In genomic region chr5:180136661-180137381, GRCh38 we compare ENCODE assay signal across 21 cellular contexts.
DNase-seq lines count a peak whose midpoint lies in the region; ATAC-seq, FAIRE-seq and TF ChIP-seq lines count a peak whose summit lies in the region.
"Had no signal": no experiment of that assay in that cellular context is flagged by ENCODE, and none has a peak within 500 bp of the region (broad histone marks: within the 10 kb centered on the region; RNA-seq: fewer than 3 reads in every experiment).

No MANE protein-coding gene starts in this region.

- no peak overlapping the region for H3K27ac Mint-ChIP-seq in mesothelial cell of epicardium
- H3K27ac Mint-ChIP-seq in activated naive CD8-positive, alpha-beta T cell treated with anti-CD3 and anti-CD28 coated beads for 36 hours = no peak overlapping the region
- H3K27ac Mint-ChIP-seq in activated CD4-positive, alpha-beta memory T cell treated with anti-CD3 and anti-CD28 coated beads for 36 hours = no peak overlapping the region
- H3K27ac Mint-ChIP-seq: activated CD4-positive, alpha-beta T cell treated with anti-CD3 and anti-CD28 coated beads, Interleukin-2, amount 10 ng/mL, durations not matched to agents 7 days and 5 days; activated naive CD4-positive, alpha-beta T cell treated with anti-CD3 and anti-CD28 coated beads, Interleukin-2, amount 50 U/mL, for 72 hours; memory B cell had no signal

- RAD21 ChIA-PET in GM12878 (lab: Charles Lee; ENCODE audit: unreplicated experiment) = no interaction called here

- no peak overlapping the region for H3K4me3 Mint-ChIP-seq in mesothelial cell of epicardium
- H3K4me3 Mint-ChIP-seq in activated naive CD8-positive, alpha-beta T cell treated with anti-CD3 and anti-CD28 coated beads for 36 hours = no peak overlapping the region
- no peak overlapping the region for H3K4me3 Mint-ChIP-seq in activated CD4-positive, alpha-beta memory T cell treated with anti-CD3 and anti-CD28 coated beads for 36 hours
- H3K4me3 Mint-ChIP-seq: activated CD4-positive, alpha-beta T cell treated with anti-CD3 and anti-CD28 coated beads, Interleukin-2, amount 10 ng/mL, durations not matched to agents 7 days and 5 days; CD14-positive monocyte; memory B cell; naive B cell had no signal

- H3K36me3 Mint-ChIP-seq in mesothelial cell of epicardium = no peaks in the 10 kb centered on the region
- no peaks in the 10 kb centered on the region for H3K36me3 Mint-ChIP-seq in activated naive CD8-positive, alpha-beta T cell treated with anti-CD3 and anti-CD28 coated beads for 36 hours
- no peaks in the 10 kb centered on the region for H3K36me3 Mint-ChIP-seq in activated CD4-positive, alpha-beta memory T cell treated with anti-CD3 and anti-CD28 coated beads for 36 hours
- H3K36me3 Mint-ChIP-seq: activated naive CD4-positive, alpha-beta T cell treated with anti-CD3 and anti-CD28 coated beads, Interleukin-2, amount 50 U/mL, for 72 hours; CD14-positive monocyte; memory B cell had no signal

- H3K9ac ChIP-seq in GM12878 (ENCODE audit: control insufficient read depth, insufficient read depth, low read length) = no peak overlapping the region

- in situ Hi-C loops in GM12878 (cut with MboI) = no loop called here

- H4K20me1 ChIP-seq in GM12878 (ENCODE audit: control insufficient read depth, insufficient read depth) = no peaks in the 10 kb centered on the region

- H3K36me3 ChIP-seq in left ventricle myocardium inferior = no peaks in the 10 kb centered on the region
- no peaks in the 10 kb centered on the region for H3K36me3 ChIP-seq in GM12878 (ENCODE audit: control insufficient read depth in 2 of 2, insufficient read depth in 2 of 2, low read length in 1 of 2)

- no peak for TF ChIP-seq EP300 in GM12878 (IDR thresholded peaks at IDR 0.05; ENCODE audit: borderline replicate concordance in 1 of 2, control insufficient read depth in 1 of 2, low read depth in 2 of 2, low read length in 2 of 2)

- TF ChIP-seq CTCF in left ventricle myocardium inferior (IDR thresholded peaks at IDR 0.05; ENCODE audit: borderline replicate concordance) (no peak), GM12878 (IDR thresholded peaks at IDR 0.05 in 2 of 3, conservative IDR thresholded peaks at IDR 0.05 in 1 of 3; ENCODE audit: control insufficient read depth in 2 of 3, extremely low read depth in 1 of 3, insufficient read depth in 1 of 3, low read depth in 3 of 3, low read length in 3 of 3) (no peak), mesothelial cell of epicardium (IDR thresholded peaks at IDR 0.05; ENCODE audit: unreplicated experiment) (no peak)

- no TSS peak for BruUV-seq in GM12878 (replicated peaks; lab: Mats Ljungman, UMichigan)

- DNase-seq in cardiac septum (ENCODE audit: low spot score) (peak; percentile 50), left ventricle myocardium inferior (no peak), GM12878 (ENCODE audit: low read depth, low spot score) (no peak), mesothelial cell of epicardium (ENCODE audit: low spot score in 2 of 2, unreplicated experiment in 2 of 2) (peak; percentile 9 to 24), ureter (ENCODE audit: low spot score) (peak; percentile 36)
- DNase-seq in activated naive CD8-positive, alpha-beta T cell treated with anti-CD3 and anti-CD28 coated beads for 36 hours = no peak
- no peak for DNase-seq in activated CD4-positive, alpha-beta T cell treated with anti-CD3 and anti-CD28 coated beads for 48 hours
- no peak for DNase-seq in activated CD4-positive, alpha-beta memory T cell treated with anti-CD3 and anti-CD28 coated beads for 36 hours
- DNase-seq: activated CD4-positive, alpha-beta T cell treated with anti-CD3 and anti-CD28 coated beads, Interleukin-2, amount 10 ng/mL, durations not matched to agents 7 days and 5 days; KG1; naive B cell; NCI-H187; small intestine; stimulated activated CD4-positive, alpha-beta T cell treated with anti-CD3 and anti-CD28 coated beads, Interleukin-4, amount 100 ng/mL, for 24 hours had no signal

- no peaks in the 10 kb centered on the region for H3K79me2 ChIP-seq in GM12878 (ENCODE audit: control insufficient read depth, insufficient read depth, low read length)

- SMC1A ChIA-PET in GM12878 (lab: Charles Lee; ENCODE audit: uncharacterized antibody, unreplicated experiment) = no interaction called here

- no peak overlapping the region for H3K4me2 ChIP-seq in GM12878 (ENCODE audit: control insufficient read depth, insufficient read depth)

- H3K27me3 Mint-ChIP-seq in mesothelial cell of epicardium (ENCODE audit: low read depth) = peaks cover 22% of the 10 kb centered on the region
- H3K27me3 Mint-ChIP-seq in activated naive CD8-positive, alpha-beta T cell treated with anti-CD3 and anti-CD28 coated beads for 36 hours = peaks cover 3% of the 10 kb centered on the region
- peaks cover 7% of the 10 kb centered on the region for H3K27me3 Mint-ChIP-seq in activated CD4-positive, alpha-beta memory T cell treated with anti-CD3 and anti-CD28 coated beads for 36 hours
- H3K27me3 Mint-ChIP-seq: activated CD4-positive, alpha-beta T cell treated with anti-CD3 and anti-CD28 coated beads, Interleukin-2, amount 10 ng/mL, durations not matched to agents 7 days and 5 days had no signal

- H3K27me3 ChIP-seq in left ventricle myocardium inferior (ENCODE audit: low read depth) (peaks cover 68% of the 10 kb centered on the region), GM12878 (replicated peaks in 1 of 2; ENCODE audit: control insufficient read depth in 2 of 2, insufficient read depth in 2 of 2, low read length in 1 of 2) (no peaks in the 10 kb centered on the region)

- intact Hi-C loops in cardiac septum (cut with DNase I) = no loop called here
- intact Hi-C loops in left ventricle myocardium inferior (cut with micrococcal nuclease) = no loop called here
- intact Hi-C loops in GM12878 (cut with micrococcal nuclease; ENCODE audit: unreplicated experiment) = no loop called here
- intact Hi-C loops in activated CD4-positive, alpha-beta memory T cell treated with anti-CD3 and anti-CD28 coated beads for 36 hours (cut with micrococcal nuclease) = loop anchor here (10.0 kb wide), 1 partner anchor 188 kb away; no protein-coding TSS in a partner anchor

- CTCF ChIA-PET in GM12878 (lab: Yijun Ruan, JAX) = no interaction called here
- CTCF ChIA-PET in activated CD4-positive, alpha-beta memory T cell treated with anti-CD3 and anti-CD28 coated beads for 36 hours (lab: Charles Lee) = interaction anchor here (1.5 kb wide), 1 partner anchor 71 kb away, joined by 3 read pairs; no protein-coding TSS in a partner anchor

- no peak for ATAC-seq in GM12878
- ATAC-seq: activated naive CD4-positive, alpha-beta T cell treated with anti-CD3 and anti-CD28 coated beads, Interleukin-2, amount 50 U/mL, for 72 hours had no signal

- POLR2A ChIA-PET in GM12878 (lab: Charles Lee) = no interaction called here
- POLR2A ChIA-PET in activated CD4-positive, alpha-beta memory T cell treated with anti-CD3 and anti-CD28 coated beads for 36 hours (lab: Charles Lee) = no interaction called here

- H3K27ac ChIP-seq in left ventricle myocardium inferior (replicated peaks) (no peak overlapping the region), GM12878 (ENCODE audit: control insufficient read depth, insufficient read depth) (no peak overlapping the region)
- H3K27ac ChIP-seq: RWPE1 had no signal

- no peak overlapping the region for H2AFZ ChIP-seq in GM12878 (ENCODE audit: control insufficient read depth, low read depth, low read length)

- H3K4me1 ChIP-seq in left ventricle myocardium inferior (no peaks in the 10 kb centered on the region), GM12878 (ENCODE audit: control insufficient read depth, insufficient read depth, low read length) (no peaks in the 10 kb centered on the region)

- no peak overlapping the region for H3K4me3 ChIP-seq in left ventricle myocardium inferior
- no peak overlapping the region for H3K4me3 ChIP-seq in GM12878

- 71% methylated on average over 33 of the region's 37 CpGs for WGBS in GM12878 (ENCODE audit: insufficient coverage, insufficient replicate concordance, low lambda C conversion rate, missing lambda C conversion rate)

- H3K9me3 ChIP-seq in left ventricle myocardium inferior (replicated peaks) (no peaks in the 10 kb centered on the region), GM12878 (replicated peaks; ENCODE audit: control insufficient read depth, insufficient read depth, low read length) (no peaks in the 10 kb centered on the region; the same call in 2 of the 3 replicates)

- FAIRE-seq in GM12878 (lab: Jason Lieb, UNC) = no peak
- FAIRE-seq: GM12891, islet of Langerhans, small intestine, TTC549 had no signal

- H3K9me3 Mint-ChIP-seq in mesothelial cell of epicardium = no peaks in the 10 kb centered on the region
- no peaks in the 10 kb centered on the region for H3K9me3 Mint-ChIP-seq in activated naive CD8-positive, alpha-beta T cell treated with anti-CD3 and anti-CD28 coated beads for 36 hours
- H3K9me3 Mint-ChIP-seq in activated CD4-positive, alpha-beta memory T cell treated with anti-CD3 and anti-CD28 coated beads for 36 hours = no peaks in the 10 kb centered on the region
- H3K9me3 Mint-ChIP-seq: activated CD4-positive, alpha-beta T cell treated with anti-CD3 and anti-CD28 coated beads, Interleukin-2, amount 10 ng/mL, durations not matched to agents 7 days and 5 days; activated naive CD4-positive, alpha-beta T cell treated with anti-CD3 and anti-CD28 coated beads, Interleukin-2, amount 50 U/mL, for 72 hours; CD14-positive monocyte had no signal

- TF ChIP-seq RAD21 in GM12878 (IDR thresholded peaks at IDR 0.05; ENCODE audit: insufficient read depth, low read depth, low read length) = no peak

- TF ChIP-seq POLR2A in GM12878 (IDR thresholded peaks at IDR 0.05; ENCODE audit: low read depth, low read length) = no peak

- no peaks in the 10 kb centered on the region for H3K4me1 Mint-ChIP-seq in mesothelial cell of epicardium
- peaks cover 10% of the 10 kb centered on the region for H3K4me1 Mint-ChIP-seq in activated naive CD8-positive, alpha-beta T cell treated with anti-CD3 and anti-CD28 coated beads for 36 hours
- peaks cover 9% of the 10 kb centered on the region for H3K4me1 Mint-ChIP-seq in activated CD4-positive, alpha-beta memory T cell treated with anti-CD3 and anti-CD28 coated beads for 36 hours (ENCODE audit: low read depth)
- H3K4me1 Mint-ChIP-seq: memory B cell, naive B cell had no signal

TF ChIP-seq in GM12878, 131 proteins besides CTCF, POLR2A, EP300 and RAD21 (continues in another document):
- TF ChIP-seq, protein P1, sequence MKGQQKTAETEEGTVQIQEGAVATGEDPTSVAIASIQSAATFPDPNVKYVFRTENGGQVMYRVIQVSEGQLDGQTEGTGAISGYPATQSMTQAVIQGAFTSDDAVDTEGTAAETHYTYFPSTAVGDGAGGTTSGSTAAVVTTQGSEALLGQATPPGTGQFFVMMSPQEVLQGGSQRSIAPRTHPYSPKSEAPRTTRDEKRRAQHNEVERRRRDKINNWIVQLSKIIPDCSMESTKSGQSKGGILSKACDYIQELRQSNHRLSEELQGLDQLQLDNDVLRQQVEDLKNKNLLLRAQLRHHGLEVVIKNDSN (IDR thresholded peaks at IDR 0.05; ENCODE audit: borderline replicate concordance, extremely low read length, insufficient read depth, low read depth, low read length) = peak; percentile 17

Comparison
In these comparisons a context has a peak if more than half of its experiments do, and no peak if none do; other contexts are left out.
1. DNase-seq: peak in cardiac septum (single experiment), mesothelial cell of epicardium (2 of 2) and ureter (single experiment); none in left ventricle myocardium inferior (single experiment), GM12878 (single experiment), activated naive CD8-positive, alpha-beta T cell treated with anti-CD3 and anti-CD28 coated beads for 36 hours (single experiment), activated CD4-positive, alpha-beta T cell treated with anti-CD3 and anti-CD28 coated beads for 48 hours (single experiment) and activated CD4-positive, alpha-beta memory T cell treated with anti-CD3 and anti-CD28 coated beads for 36 hours (single experiment).